8 cellular contexts compared by ENCODE assay signal in the genomic region with DNA sequence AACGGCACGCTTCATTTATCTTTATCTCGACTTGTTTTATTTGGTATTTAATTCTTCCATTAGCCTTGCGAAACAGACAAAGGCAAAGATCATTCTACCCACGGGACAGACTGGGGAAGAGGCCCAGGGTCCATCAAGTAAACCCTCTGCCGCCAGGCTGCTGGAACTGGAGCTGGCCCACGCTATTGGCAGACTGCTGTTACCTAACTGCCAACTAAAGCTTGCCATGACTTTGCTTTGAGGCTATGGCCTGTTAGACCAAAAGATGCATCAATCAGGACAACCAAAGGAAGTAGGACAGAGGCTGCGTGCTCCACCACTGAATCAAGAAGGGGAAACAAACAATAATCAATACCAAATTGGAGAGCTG. TPM values are rescaled to one million over a fixed set of nuclear protein-coding genes. Genes with fewer than 3 reads are reported as not detected.
DNase-seq lines count a peak whose midpoint lies in the region; ATAC-seq and TF ChIP-seq lines count a peak whose summit lies in the region.

No MANE protein-coding gene starts in this region.

- H3K4me3 ChIP-seq in left ventricle myocardium inferior (peak overlapping the region; percentile 83), mesendoderm (ENCODE audit: low read length) (no peak overlapping the region), vagina (peak overlapping the region; percentile 42 to 82)

- H3K36me3 ChIP-seq in left ventricle myocardium inferior (no peaks in the 10 kb centered on the region), mesendoderm (ENCODE audit: control insufficient read depth, insufficient read depth, low read length) (no peaks in the 10 kb centered on the region), vagina (no peaks in the 10 kb centered on the region)

- H3K27me3 ChIP-seq in left ventricle myocardium inferior (ENCODE audit: low read depth) (peaks cover 4% of the 10 kb centered on the region), mesendoderm (ENCODE audit: insufficient read depth, low read length, poor library complexity) (no peaks in the 10 kb centered on the region), vagina (no peaks in the 10 kb centered on the region)

- H2BK15ac ChIP-seq in mesendoderm (replicated peaks; ENCODE audit: low read depth) = no peak overlapping the region

- H4K5ac ChIP-seq in mesendoderm (ENCODE audit: low read length) = peak overlapping the region; percentile 5

- H3K79me1 ChIP-seq in mesendoderm (ENCODE audit: low read length) = peaks cover 3% of the 10 kb centered on the region

- no peak for TF ChIP-seq CTCF in left ventricle myocardium inferior (IDR thresholded peaks at IDR 0.05; ENCODE audit: borderline replicate concordance)
- TF ChIP-seq CTCF in brain (conservative IDR thresholded peaks at IDR 0.05) = no peak
- TF ChIP-seq CTCF in vagina (IDR thresholded peaks at IDR 0.05) = no peak

- TF ChIP-seq POLR2A in vagina (IDR thresholded peaks at IDR 0.05) (no peak), GM18505 (IDR thresholded peaks at IDR 0.05; ENCODE audit: borderline replicate concordance, extremely low read depth, insufficient read depth, insufficient read length) (no peak)

- no peak overlapping the region for H3K9ac ChIP-seq in mesendoderm (ENCODE audit: low read length)

- intact Hi-C loops in left ventricle myocardium inferior (cut with micrococcal nuclease) (no loop called here), cardiac septum (cut with DNase I) (loop anchor here (10.0 kb wide), 1 partner anchor 157 kb away; the partner anchor contains the start of gene CCDC15), vagina (cut with DNase I) (no loop called here)

- no peak overlapping the region for H3K56ac ChIP-seq in mesendoderm (ENCODE audit: low read length)

- no CpG with 5 or more reads among the region's 8 CpGs for WGBS in mesendoderm (ENCODE audit: extremely low coverage, insufficient coverage, low lambda C conversion rate)

- peak overlapping the region; percentile 66 for H2AK5ac ChIP-seq in mesendoderm (ENCODE audit: low read length)

- peak overlapping the region; percentile 57 for H3K27ac ChIP-seq in left ventricle myocardium inferior (replicated peaks)
- no peak overlapping the region for H3K27ac ChIP-seq in mesendoderm (ENCODE audit: low read depth, low read length)
- H3K27ac ChIP-seq in vagina = peak overlapping the region; percentile 10

- no peak overlapping the region for H3K23ac ChIP-seq in mesendoderm (ENCODE audit: low read length)

- H2BK120ac ChIP-seq in mesendoderm (ENCODE audit: low read depth, low read length) = no peak overlapping the region

- H3K9me3 Mint-ChIP-seq in brain = peaks cover 0 to 11% (median 4%) of the 10 kb centered on the region in 5 experiments

- ATAC-seq in GM18505 (IDR thresholded peaks at IDR 0.05; ENCODE audit: unreplicated experiment) = no peak

- H4K8ac ChIP-seq in mesendoderm (ENCODE audit: low read depth, low read length) = no peak overlapping the region

- no peak for DNase-seq in left ventricle myocardium inferior
- DNase-seq in cardiac septum (ENCODE audit: low spot score) = no peak
- DNase-seq in mesendoderm = no peak
- DNase-seq in vagina (ENCODE audit: extremely low spot score in 2 of 2) = no peak
- no peak for DNase-seq in iPS-NIHi7 (ENCODE audit: extremely low spot score)
- no peak for DNase-seq in T-helper 9 cell

- H3K18ac ChIP-seq in mesendoderm (ENCODE audit: low read length) = no peak overlapping the region

- H3K27ac Mint-ChIP-seq in brain = peak overlapping the region; percentile 96 to 98 (median 97)

- H3K4me1 ChIP-seq in left ventricle myocardium inferior (peaks cover 14% of the 10 kb centered on the region), mesendoderm (ENCODE audit: control insufficient read depth, low read depth, low read length) (peaks cover 3% of the 10 kb centered on the region), vagina (peaks cover 15% of the 10 kb centered on the region)

- H3K4me3 Mint-ChIP-seq in brain = peak overlapping the region; percentile 94 to 99 (median 96)

- H3K4me2 ChIP-seq in mesendoderm (ENCODE audit: low read length) = no peak overlapping the region

- H3K36me3 Mint-ChIP-seq in brain = peaks cover 5% of the 10 kb centered on the region

- H3K4ac ChIP-seq in mesendoderm (ENCODE audit: low read depth, low read length) = no peak overlapping the region

- peaks cover 30% of the 10 kb centered on the region for H3K27me3 Mint-ChIP-seq in brain

- H3K9me3 ChIP-seq in left ventricle myocardium inferior (replicated peaks) (no peaks in the 10 kb centered on the region), vagina (no peaks in the 10 kb centered on the region)

- H3K4me1 Mint-ChIP-seq in brain = peaks cover 47% of the 10 kb centered on the region

- H3K79me2 ChIP-seq in mesendoderm (ENCODE audit: control insufficient read depth, insufficient read depth, low read length) = no peaks in the 10 kb centered on the region

- H2BK5ac ChIP-seq in mesendoderm (ENCODE audit: low read length) = no peak overlapping the region

RNA-seq across cellular contexts. Expression of gene TMEM218, which starts 0.8 kb away (rescaled TPM):
- 6.2 TPM for total RNA-seq in left ventricle myocardium inferior
- total RNA-seq in cardiac septum = 8.7 TPM
- polyA plus RNA-seq in brain (ENCODE audit: insufficient read depth, low read depth, low replicate concordance) = 24.8 TPM
- polyA plus RNA-seq in mesendoderm (2013, experiment 1 of 2) = 9.3 TPM
- polyA plus RNA-seq in mesendoderm (2013, experiment 2 of 2) = 9.7 TPM
- 12.8 TPM for total RNA-seq in vagina

RNA-seq across cellular contexts. Expression of gene SLC37A2, which starts 49.1 kb away (rescaled TPM):
- total RNA-seq in left ventricle myocardium inferior (2.4 TPM), cardiac septum (1.2 TPM), vagina (22.6 TPM)
- 2.0 TPM for polyA plus RNA-seq in brain (ENCODE audit: insufficient read depth, low read depth, low replicate concordance)
- polyA plus RNA-seq in mesendoderm (2013, experiment 1 of 2) = 0.14 TPM
- polyA plus RNA-seq in mesendoderm (2013, experiment 2 of 2) = 0.21 TPM

RNA-seq across cellular contexts. Expression of gene PKNOX2, which starts 52.3 kb away (rescaled TPM):
- total RNA-seq in left ventricle myocardium inferior (6.2 TPM), cardiac septum (7.1 TPM), vagina (3.4 TPM)
- polyA plus RNA-seq in brain (ENCODE audit: insufficient read depth, low read depth, low replicate concordance) = 6.4 TPM
- polyA plus RNA-seq in mesendoderm (2013, experiment 1 of 2) = 0.46 TPM
- polyA plus RNA-seq in mesendoderm (2013, experiment 2 of 2) = 0.59 TPM
